ENCODE assay signal across 7 cellular contexts in genomic region chr4:155766544-155766943, GRCh38. TPM values are rescaled to one million over a fixed set of nuclear protein-coding genes. Genes with fewer than 3 reads are reported as not detected.
"Had no signal": no experiment of that assay in that cellular context is flagged by ENCODE, and none has a peak within 500 bp of the region (broad histone marks: within the 10 kb centered on the region; RNA-seq: fewer than 3 reads in every experiment).

No MANE protein-coding gene starts in this region.

- H3K9me3 ChIP-seq: HAP-1 had no signal

- H3K36me3 ChIP-seq: HAP-1 had no signal

- H3K9ac ChIP-seq: GM23248 had no signal

- DNase-seq: GM23248, GOT3, H7, HFFc6 had no signal

- H3K4me3 ChIP-seq: GM23248, HAP-1 had no signal

- H3K4me1 ChIP-seq: HAP-1 had no signal

- H3K27ac ChIP-seq: GM23248, HL-60 had no signal

- H2AFZ ChIP-seq: GM23248 had no signal

RNA-seq across cellular contexts. Expression of gene GUCY1B1, which starts 7.7 kb away (rescaled TPM):
- total RNA-seq: HepG2 had no signal
- polyA plus RNA-seq: HepG2 had no signal
